Comparison of ENCODE assay signal across 8 cellular contexts in the genomic region with DNA sequence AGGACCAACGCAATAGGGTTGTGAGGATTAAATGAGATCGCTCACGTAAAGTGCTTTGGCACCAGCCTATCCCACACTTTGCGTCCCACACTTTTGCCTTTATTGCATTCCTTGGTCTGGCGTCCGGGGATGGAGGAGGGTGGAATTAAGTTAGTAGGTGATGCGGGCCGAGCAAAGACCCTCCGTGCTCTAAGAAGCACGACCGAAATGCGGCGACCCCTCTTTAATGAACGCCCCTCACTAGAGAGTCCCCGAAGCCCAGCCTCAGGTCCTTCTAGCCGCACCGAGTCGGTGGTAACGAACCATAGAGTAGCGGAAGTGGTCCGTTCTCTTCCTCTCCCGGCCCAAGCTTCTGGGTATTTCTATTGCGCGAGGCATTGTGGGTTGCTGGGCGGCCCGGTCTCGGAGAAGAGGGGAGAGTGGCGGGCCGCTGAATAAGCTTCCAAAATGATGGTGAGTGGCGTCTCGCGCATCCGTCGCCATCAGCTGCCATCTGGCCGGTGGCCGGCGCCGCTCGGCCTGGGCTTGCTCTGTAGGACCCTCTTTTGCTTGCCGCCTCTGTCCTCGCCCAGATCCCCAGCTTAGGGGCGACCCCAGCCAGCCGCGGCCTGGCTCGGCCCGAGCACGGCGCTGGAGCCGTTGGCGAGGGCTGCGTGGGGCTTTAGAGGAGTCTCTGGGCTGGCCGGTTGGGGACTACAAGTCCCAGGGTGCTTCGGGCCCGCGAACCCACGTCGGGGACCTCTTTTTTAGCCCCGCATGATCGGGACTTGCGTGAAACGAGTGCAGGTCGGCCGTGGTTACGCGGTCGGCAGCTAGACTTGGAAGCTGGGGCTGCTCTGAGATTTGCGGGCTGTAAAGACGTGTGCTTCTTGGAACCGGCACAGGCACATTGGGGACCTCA. TPM values are rescaled to one million over a fixed set of nuclear protein-coding genes. Genes with fewer than 3 reads are reported as not detected.
DNase-seq lines count a peak whose midpoint lies in the region; ATAC-seq and TF ChIP-seq lines count a peak whose summit lies in the region.

A gene (plus strand): TSS at position 377 of the 901 bp plus-strand sequence. CDS start 71 bp downstream, at position 448.

- POLR2A ChIA-PET in activated CD4-positive, alpha-beta T cell treated with anti-CD3 and anti-CD28 coated beads, Interleukin-2, amount 10 ng/mL, durations not matched to agents 7 days and 5 days (lab: Charles Lee): interaction anchor here (0.6 to 1.0 kb wide), 2 partner anchors 19 to 22 kb away, joined by 3 to 4 read pairs; no protein-coding TSS in a partner anchor

- no peaks in the 10 kb centered on the region for H3K27me3 ChIP-seq in BLaER1 treated with 17β-estradiol and CSF1 and Interleukin-3, amounts not matched to agents 10 nM and 100 nM

- H3K27ac ChIP-seq in BLaER1 treated with 17β-estradiol and CSF1 and Interleukin-3, amounts not matched to agents 10 nM and 100 nM: peak within 1 kb of the TSS; percentile 92 to 99 (median 97)
- H3K27ac ChIP-seq in coronary artery: peak within 1 kb of the TSS; percentile 96 to 97

- peaks cover 44 to 50% (median 46%) of the 10 kb centered on the region in 11 experiments for H4K20me1 ChIP-seq in BLaER1 treated with 17β-estradiol and CSF1 and Interleukin-3, amounts not matched to agents 10 nM and 100 nM

- H3K4me3 ChIP-seq in BLaER1 treated with 17β-estradiol and CSF1 and Interleukin-3, amounts not matched to agents 10 nM and 100 nM: peak within 1 kb of the TSS; percentile 79 to 100 (median 91)
- H3K4me3 ChIP-seq in coronary artery: peak within 1 kb of the TSS; percentile 92

- peak; percentile 93 for DNase-seq in NCI-H69 (lab: John Stamatoyannopoulos, UW)
- peak; percentile 92 for DNase-seq in activated CD4-positive, alpha-beta T cell treated with anti-CD3 and anti-CD28 coated beads, Interleukin-2, amount 10 ng/mL, durations not matched to agents 7 days and 5 days
- peak; percentile 91 for DNase-seq in coronary artery (ENCODE audit: low spot score)
- DNase-seq in left lobe of liver (ENCODE audit: low spot score): peak; percentile 92
- peak; percentile 81 to 87 for DNase-seq in stimulated activated CD4-positive, alpha-beta T cell treated with anti-CD3 and anti-CD28 coated beads, Interleukin-2, amount 100 ng/mL, for 24 hours

- H3K9me3 Mint-ChIP-seq in activated CD4-positive, alpha-beta T cell treated with anti-CD3 and anti-CD28 coated beads, Interleukin-2, amount 10 ng/mL, durations not matched to agents 7 days and 5 days: no peaks in the 10 kb centered on the region

- ATAC-seq in GM19351 (IDR thresholded peaks at IDR 0.05; ENCODE audit: unreplicated experiment): peak; percentile 49
- ATAC-seq in HG03520 (IDR thresholded peaks at IDR 0.05; ENCODE audit: unreplicated experiment): peak; percentile 54
- ATAC-seq in left lobe of liver: peak; percentile 81

- H3K36me3 Mint-ChIP-seq in activated CD4-positive, alpha-beta T cell treated with anti-CD3 and anti-CD28 coated beads, Interleukin-2, amount 10 ng/mL, durations not matched to agents 7 days and 5 days (ENCODE audit: low read depth): peaks cover 12% of the 10 kb centered on the region

- peaks cover 26 to 52% (median 45%) of the 10 kb centered on the region in 11 experiments for H3K36me3 ChIP-seq in BLaER1 treated with 17β-estradiol and CSF1 and Interleukin-3, amounts not matched to agents 10 nM and 100 nM

- peak within 1 kb of the TSS; percentile 94 to 99 (median 97) for H3K9ac ChIP-seq in BLaER1 treated with 17β-estradiol and CSF1 and Interleukin-3, amounts not matched to agents 10 nM and 100 nM

- no peak for TF ChIP-seq CTCF in coronary artery (IDR thresholded peaks at IDR 0.05)

- H3K4me1 Mint-ChIP-seq in activated CD4-positive, alpha-beta T cell treated with anti-CD3 and anti-CD28 coated beads, Interleukin-2, amount 10 ng/mL, durations not matched to agents 7 days and 5 days: peaks cover 45% of the 10 kb centered on the region

- peak within 1 kb of the TSS; percentile 89 for H3K4me3 Mint-ChIP-seq in activated CD4-positive, alpha-beta T cell treated with anti-CD3 and anti-CD28 coated beads, Interleukin-2, amount 10 ng/mL, durations not matched to agents 7 days and 5 days

- CTCF ChIA-PET in activated CD4-positive, alpha-beta T cell treated with anti-CD3 and anti-CD28 coated beads, Interleukin-2, amount 10 ng/mL, durations not matched to agents 7 days and 5 days (lab: Charles Lee): interaction anchor here (0.6 to 9.1 kb wide), 10 partner anchors 9 to 399 kb away, joined by 3 to 45 read pairs (median 4); a partner anchor contains a TSS

- no peaks in the 10 kb centered on the region for H3K9me3 ChIP-seq in BLaER1 treated with 17β-estradiol and CSF1 and Interleukin-3, amounts not matched to agents 10 nM and 100 nM (replicated peaks in 1 of 11)

- H3K4me1 ChIP-seq in BLaER1 treated with 17β-estradiol and CSF1 and Interleukin-3, amounts not matched to agents 10 nM and 100 nM: peaks cover 33 to 45% (median 40%) of the 10 kb centered on the region in 10 experiments

- H3K27ac Mint-ChIP-seq in activated CD4-positive, alpha-beta T cell treated with anti-CD3 and anti-CD28 coated beads, Interleukin-2, amount 10 ng/mL, durations not matched to agents 7 days and 5 days: peak within 1 kb of the TSS; percentile 93

- H3K4me2 ChIP-seq in BLaER1 treated with 17β-estradiol and CSF1 and Interleukin-3, amounts not matched to agents 10 nM and 100 nM: peak within 1 kb of the TSS; percentile 93 to 100 (median 96)

- H3K27me3 Mint-ChIP-seq in activated CD4-positive, alpha-beta T cell treated with anti-CD3 and anti-CD28 coated beads, Interleukin-2, amount 10 ng/mL, durations not matched to agents 7 days and 5 days: no peaks in the 10 kb centered on the region

RNA-seq across cellular contexts. Expression of the gene that starts here (rescaled TPM):
- 100 to 1,000 TPM; 281 to 310 TPM for total RNA-seq in activated CD4-positive, alpha-beta T cell treated with anti-CD3 and anti-CD28 coated beads, Interleukin-2, amount 10 ng/mL, durations not matched to agents 7 days and 5 days
- total RNA-seq in left lobe of liver: 93.7 TPM

Comparison
In these comparisons a context has a peak if more than half of its experiments do, and no peak if none do; other contexts are left out.
1. Peak in every context shown above with its lines: DNase-seq, ATAC-seq, H3K4me3 ChIP-seq and H3K27ac ChIP-seq.